1 cellular context compared by ENCODE assay signal in genomic region chr3:45208587-45208986, GRCh38.
TF ChIP-seq lines count a peak whose summit lies in the region.

No MANE protein-coding gene starts in this region.

TF ChIP-seq in K562, 482 proteins besides CTCF, POLR2A, EP300 and RAD21:
- no peak for TF ChIP-seq SP1 (CRISPR knock-in tag; IDR thresholded peaks at IDR 0.05)
- TF ChIP-seq ZNF449 (CRISPR knock-in tag; IDR thresholded peaks at IDR 0.05), result no peak
- TF ChIP-seq ZNF740 (CRISPR knock-in tag; IDR thresholded peaks at IDR 0.05), result no peak
- TF ChIP-seq ZNF740 (tag; IDR thresholded peaks at IDR 0.05), result no peak
- no peak for TF ChIP-seq REST (CRISPR knock-in tag; IDR thresholded peaks at IDR 0.05; ENCODE audit: low read depth)
- no peak for TF ChIP-seq BMI1 (IDR thresholded peaks at IDR 0.05; ENCODE audit: low read length)
- no peak for TF ChIP-seq ELF4 (CRISPR knock-in tag; IDR thresholded peaks at IDR 0.05)
- TF ChIP-seq, protein P1, sequence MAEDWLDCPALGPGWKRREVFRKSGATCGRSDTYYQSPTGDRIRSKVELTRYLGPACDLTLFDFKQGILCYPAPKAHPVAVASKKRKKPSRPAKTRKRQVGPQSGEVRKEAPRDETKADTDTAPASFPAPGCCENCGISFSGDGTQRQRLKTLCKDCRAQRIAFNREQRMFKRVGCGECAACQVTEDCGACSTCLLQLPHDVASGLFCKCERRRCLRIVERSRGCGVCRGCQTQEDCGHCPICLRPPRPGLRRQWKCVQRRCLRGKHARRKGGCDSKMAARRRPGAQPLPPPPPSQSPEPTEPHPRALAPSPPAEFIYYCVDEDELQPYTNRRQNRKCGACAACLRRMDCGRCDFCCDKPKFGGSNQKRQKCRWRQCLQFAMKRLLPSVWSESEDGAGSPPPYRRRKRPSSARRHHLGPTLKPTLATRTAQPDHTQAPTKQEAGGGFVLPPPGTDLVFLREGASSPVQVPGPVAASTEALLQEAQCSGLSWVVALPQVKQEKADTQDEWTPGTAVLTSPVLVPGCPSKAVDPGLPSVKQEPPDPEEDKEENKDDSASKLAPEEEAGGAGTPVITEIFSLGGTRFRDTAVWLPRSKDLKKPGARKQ (CRISPR knock-in tag; IDR thresholded peaks at IDR 0.05), result no peak
- TF ChIP-seq SAFB2 (IDR thresholded peaks at IDR 0.05; ENCODE audit: borderline replicate concordance, low read depth, low read length, severe bottlenecking), result no peak
- TF ChIP-seq, protein P2, sequence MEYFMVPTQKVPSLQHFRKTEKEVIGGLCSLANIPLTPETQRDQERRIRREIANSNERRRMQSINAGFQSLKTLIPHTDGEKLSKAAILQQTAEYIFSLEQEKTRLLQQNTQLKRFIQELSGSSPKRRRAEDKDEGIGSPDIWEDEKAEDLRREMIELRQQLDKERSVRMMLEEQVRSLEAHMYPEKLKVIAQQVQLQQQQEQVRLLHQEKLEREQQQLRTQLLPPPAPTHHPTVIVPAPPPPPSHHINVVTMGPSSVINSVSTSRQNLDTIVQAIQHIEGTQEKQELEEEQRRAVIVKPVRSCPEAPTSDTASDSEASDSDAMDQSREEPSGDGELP (CRISPR knock-in tag; IDR thresholded peaks at IDR 0.05; ENCODE audit: borderline replicate concordance), result no peak
- TF ChIP-seq ZNF384 (IDR thresholded peaks at IDR 0.05; ENCODE audit: low read depth, low read length), result no peak
- TF ChIP-seq ZNF274 (IDR thresholded peaks at IDR 0.05; ENCODE audit: borderline replicate concordance, low read depth, low read length), result no peak
- no peak for TF ChIP-seq HNRNPUL1 (IDR thresholded peaks at IDR 0.05; ENCODE audit: low read length)
- TF ChIP-seq KDM1A (IDR thresholded peaks at IDR 0.05), result no peak
- no peak for TF ChIP-seq COPS2 (conservative IDR thresholded peaks at IDR 0.05)
- no peak for TF ChIP-seq RFX7 (CRISPR knock-in tag; IDR thresholded peaks at IDR 0.05)
